In genomic region chr1:106899644-106900043, GRCh38 we compare ENCODE assay signal across 3 cellular contexts.
"Had no signal": no experiment of that assay in that cellular context is flagged by ENCODE, and none has a peak within 500 bp of the region (broad histone marks: within the 10 kb centered on the region; RNA-seq: fewer than 3 reads in every experiment).

No MANE protein-coding gene starts in this region.

- ATAC-seq: GM12878 had no signal

- DNase-seq: GDM1, GF-D8 had no signal
